8 cellular contexts compared by ENCODE assay signal in the genomic region with DNA sequence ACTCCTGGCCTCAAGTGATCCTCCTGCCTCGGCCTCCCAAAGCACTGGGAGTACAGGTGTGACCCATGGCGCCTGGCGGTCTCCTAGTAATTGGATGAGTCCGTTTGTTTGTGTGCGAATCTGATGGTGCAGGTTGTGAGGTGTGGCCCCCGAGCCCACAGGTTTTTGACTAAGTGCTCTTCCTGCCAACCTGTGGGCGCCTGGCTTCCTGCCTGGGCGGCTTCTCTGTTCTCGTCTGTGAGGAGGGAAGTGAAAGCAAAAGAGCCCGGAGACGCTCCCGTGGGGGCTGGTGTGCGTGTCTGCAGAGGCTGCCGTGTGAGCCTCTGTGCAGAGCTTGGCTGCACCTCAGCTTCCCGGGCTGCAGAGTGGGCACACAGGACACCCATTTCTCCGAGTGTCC. TPM values are rescaled to one million over a fixed set of nuclear protein-coding genes. Genes with fewer than 3 reads are reported as not detected.
DNase-seq lines count a peak whose midpoint lies in the region.

No MANE protein-coding gene starts in this region.

- peaks cover 73% of the 10 kb centered on the region for H3K36me3 Mint-ChIP-seq in activated CD4-positive, alpha-beta T cell treated with anti-CD3 and anti-CD28 coated beads, Interleukin-2, amount 10 ng/mL, durations not matched to agents 24 days and 14 days (ENCODE audit: low read depth)

- peak overlapping the region; percentile 93 for H3K27ac Mint-ChIP-seq in activated CD4-positive, alpha-beta T cell treated with anti-CD3 and anti-CD28 coated beads, Interleukin-2, amount 10 ng/mL, durations not matched to agents 24 days and 14 days

- peaks cover 2% of the 10 kb centered on the region for H3K27me3 Mint-ChIP-seq in activated CD4-positive, alpha-beta T cell treated with anti-CD3 and anti-CD28 coated beads, Interleukin-2, amount 10 ng/mL, durations not matched to agents 24 days and 14 days

- peak overlapping the region; percentile 88 for H3K4me3 Mint-ChIP-seq in activated CD4-positive, alpha-beta T cell treated with anti-CD3 and anti-CD28 coated beads, Interleukin-2, amount 10 ng/mL, durations not matched to agents 24 days and 14 days

- no peaks in the 10 kb centered on the region for H3K9me3 Mint-ChIP-seq in activated CD4-positive, alpha-beta T cell treated with anti-CD3 and anti-CD28 coated beads, Interleukin-2, amount 10 ng/mL, durations not matched to agents 24 days and 14 days

- DNase-seq in NCI-H2196 (lab: John Stamatoyannopoulos, UW; ENCODE audit: unreplicated experiment): peak; percentile 45
- DNase-seq in NCI-H2196 treated with DMSO at 0.1 percent for 48 hours (lab: John Stamatoyannopoulos, UW; ENCODE audit: unreplicated experiment): no peak
- peak; percentile 53 for DNase-seq in HT1080 (ENCODE audit: low read depth)
- DNase-seq in activated CD4-positive, alpha-beta T cell treated with anti-CD3 and anti-CD28 coated beads, Interleukin-2, amount 10 ng/mL, durations not matched to agents 24 days and 14 days: peak; percentile 98
- DNase-seq in effector CD4-positive, alpha-beta T cell: peak; percentile 91
- peak; percentile 81 to 85 for DNase-seq in stimulated activated CD4-positive, alpha-beta T cell treated with anti-CD3 and anti-CD28 coated beads, Interleukin-12 subunit alpha, Interleukin-12 subunit beta, amount 100 ng/mL, for 24 hours (ENCODE audit: low read depth in 2 of 2)
- no peak for DNase-seq in NCI-H345 (lab: John Stamatoyannopoulos, UW)
- no peak for DNase-seq in HPDE6-E6E7 (ENCODE audit: extremely low spot score)

- intact Hi-C loops in activated CD4-positive, alpha-beta T cell treated with anti-CD3 and anti-CD28 coated beads, Interleukin-2, amount 10 ng/mL, durations not matched to agents 24 days and 14 days (cut with micrococcal nuclease): loop anchor here (1.0 to 5.0 kb wide), 5 partner anchors 10 to 155 kb away; a partner anchor contains a TSS

- peaks cover 43% of the 10 kb centered on the region for H3K4me1 Mint-ChIP-seq in activated CD4-positive, alpha-beta T cell treated with anti-CD3 and anti-CD28 coated beads, Interleukin-2, amount 10 ng/mL, durations not matched to agents 24 days and 14 days

RNA-seq across cellular contexts. Expression of a gene that starts 10.0 kb away (rescaled TPM):
- total RNA-seq in HT1080 (2014; rRNA removed; shearing (Covaris generic)): 1.4 TPM in 2 replicates
- 1.1 and 1.4 TPM in 2 replicates for polyA plus RNA-seq in HT1080 (2015; cell fraction: cytosol; rRNA removed)
- 1.9 and 3.1 TPM in 2 replicates for polyA plus RNA-seq in HT1080 (2015; cell fraction: nucleus; rRNA removed)
- total RNA-seq in activated CD4-positive, alpha-beta T cell treated with anti-CD3 and anti-CD28 coated beads, Interleukin-2, amount 10 ng/mL, durations not matched to agents 24 days and 14 days: 176 and 183 TPM in 2 replicates

RNA-seq across cellular contexts. Expression of a gene that starts 18.2 kb away (rescaled TPM):
- total RNA-seq in HT1080 (2014; rRNA removed; shearing (Covaris generic)): 231 and 271 TPM in 2 replicates
- 266 and 300 TPM in 2 replicates for polyA plus RNA-seq in HT1080 (2015; cell fraction: cytosol; rRNA removed)
- 95.3 and 112 TPM in 2 replicates for polyA plus RNA-seq in HT1080 (2015; cell fraction: nucleus; rRNA removed)
- total RNA-seq in activated CD4-positive, alpha-beta T cell treated with anti-CD3 and anti-CD28 coated beads, Interleukin-2, amount 10 ng/mL, durations not matched to agents 24 days and 14 days: 273 and 274 TPM in 2 replicates

RNA-seq across cellular contexts. Expression of a gene that starts 26.8 kb away (rescaled TPM):
- 221 and 243 TPM in 2 replicates for total RNA-seq in HT1080 (2014; rRNA removed; shearing (Covaris generic))
- polyA plus RNA-seq in HT1080 (2015; cell fraction: cytosol; rRNA removed): 355 and 375 TPM in 2 replicates
- 88.1 and 93.0 TPM in 2 replicates for polyA plus RNA-seq in HT1080 (2015; cell fraction: nucleus; rRNA removed)
- 225 and 239 TPM in 2 replicates for total RNA-seq in activated CD4-positive, alpha-beta T cell treated with anti-CD3 and anti-CD28 coated beads, Interleukin-2, amount 10 ng/mL, durations not matched to agents 24 days and 14 days

RNA-seq across cellular contexts. Expression of a gene that starts 37.0 kb away (rescaled TPM):
- total RNA-seq in HT1080 (2014; rRNA removed; shearing (Covaris generic)): 2.0 and 3.0 TPM in 2 replicates
- polyA plus RNA-seq in HT1080 (2015; cell fraction: cytosol; rRNA removed): 1.1 and 3.2 TPM in 2 replicates
- 14.4 and 14.9 TPM in 2 replicates for polyA plus RNA-seq in HT1080 (2015; cell fraction: nucleus; rRNA removed)
- total RNA-seq in activated CD4-positive, alpha-beta T cell treated with anti-CD3 and anti-CD28 coated beads, Interleukin-2, amount 10 ng/mL, durations not matched to agents 24 days and 14 days: 15.8 TPM in 2 replicates

RNA-seq across cellular contexts. Expression of a gene that starts 50.5 kb away (rescaled TPM):
- 122 and 196 TPM in 2 replicates for total RNA-seq in HT1080 (2014; rRNA removed; shearing (Covaris generic))
- polyA plus RNA-seq in HT1080 (2015; cell fraction: cytosol; rRNA removed): 152 and 160 TPM in 2 replicates
- 94.6 and 96.7 TPM in 2 replicates for polyA plus RNA-seq in HT1080 (2015; cell fraction: nucleus; rRNA removed)
- total RNA-seq in activated CD4-positive, alpha-beta T cell treated with anti-CD3 and anti-CD28 coated beads, Interleukin-2, amount 10 ng/mL, durations not matched to agents 24 days and 14 days: 112 TPM in 2 replicates

Comparison
In these comparisons a context has a peak if more than half of its experiments do, and no peak if none do; other contexts are left out.
1. DNase-seq: peak in NCI-H2196 (single experiment), HT1080 (single experiment), activated CD4-positive, alpha-beta T cell treated with anti-CD3 and anti-CD28 coated beads, Interleukin-2, amount 10 ng/mL, durations not matched to agents 24 days and 14 days (single experiment), effector CD4-positive, alpha-beta T cell (single experiment) and stimulated activated CD4-positive, alpha-beta T cell treated with anti-CD3 and anti-CD28 coated beads, Interleukin-12 subunit alpha, Interleukin-12 subunit beta, amount 100 ng/mL, for 24 hours (2 of 2); none in NCI-H2196 treated with DMSO at 0.1 percent for 48 hours (single experiment), NCI-H345 (single experiment) and HPDE6-E6E7 (single experiment).
2. RNA of a gene that starts 10.0 kb away (total RNA-seq): 176 to 183 TPM in activated CD4-positive, alpha-beta T cell treated with anti-CD3 and anti-CD28 coated beads, Interleukin-2, amount 10 ng/mL, durations not matched to agents 24 days and 14 days; 1.4 TPM in HT1080; every median in the first group is over 10 times any median in the second.